14 cellular contexts compared by ENCODE assay signal in genomic region chr7:27834179-27834921, GRCh38.
A peak's percentile ranks its signal among the peaks of the same experiment; 100 is the strongest.
DNase-seq lines count a peak whose midpoint lies in the region; ATAC-seq and TF ChIP-seq lines count a peak whose summit lies in the region.
"Had no signal": no experiment of that assay in that cellular context is flagged by ENCODE, and none has a peak within 500 bp of the region (broad histone marks: within the 10 kb centered on the region; RNA-seq: fewer than 3 reads in every experiment).

No MANE protein-coding gene starts in this region.

- no peak overlapping the region for H3K4me3 Mint-ChIP-seq in GM23338
- H3K4me3 Mint-ChIP-seq in central memory CD8-positive, alpha-beta T cell: no peak overlapping the region
- no peak overlapping the region for H3K4me3 Mint-ChIP-seq in activated CD4-positive, alpha-beta memory T cell treated with anti-CD3 and anti-CD28 coated beads for 36 hours

- CTCF ChIA-PET in activated CD4-positive, alpha-beta memory T cell treated with anti-CD3 and anti-CD28 coated beads for 36 hours (lab: Charles Lee): interaction anchor here (0.6 to 1.5 kb wide), 2 partner anchors 185 to 229 kb away, joined by 4 to 5 read pairs; no protein-coding TSS in a partner anchor

- intact Hi-C loops in gastrocnemius medialis (cut with DNase I; ENCODE audit: low total_unique reads): no loop called here
- intact Hi-C loops in activated CD4-positive, alpha-beta memory T cell treated with anti-CD3 and anti-CD28 coated beads for 36 hours (cut with micrococcal nuclease): no loop called here

- TF ChIP-seq POLR2A in gastrocnemius medialis (IDR thresholded peaks at IDR 0.05): no peak
- TF ChIP-seq POLR2A in GM18505 (IDR thresholded peaks at IDR 0.05; ENCODE audit: borderline replicate concordance, extremely low read depth, insufficient read depth, insufficient read length): no peak

- H3K79me2 ChIP-seq in GM23338 (replicated peaks; ENCODE audit: insufficient read depth): no peaks in the 10 kb centered on the region

- H3K36me3 Mint-ChIP-seq in GM23338 (ENCODE audit: low read depth): no peaks in the 10 kb centered on the region
- H3K36me3 Mint-ChIP-seq in central memory CD8-positive, alpha-beta T cell (ENCODE audit: insufficient read depth): peaks cover 31% of the 10 kb centered on the region
- peaks cover 10% of the 10 kb centered on the region for H3K36me3 Mint-ChIP-seq in activated CD4-positive, alpha-beta memory T cell treated with anti-CD3 and anti-CD28 coated beads for 36 hours

- no peaks in the 10 kb centered on the region for H4K20me1 ChIP-seq in GM23338 (replicated peaks; ENCODE audit: insufficient read depth)

- H3K27ac ChIP-seq in GM23338 (ENCODE audit: low read depth) (no peak overlapping the region), right atrium auricular region (peak overlapping the region; percentile 78), gastrocnemius medialis (peak overlapping the region; percentile 44 to 66 (median 60))
- H3K27ac ChIP-seq: thoracic aorta had no signal

- ATAC-seq in GM23338 (peak; percentile 70), gastrocnemius medialis (peak; percentile 87 to 94), GM18505 (IDR thresholded peaks at IDR 0.05; ENCODE audit: unreplicated experiment) (no peak)
- ATAC-seq in central memory CD8-positive, alpha-beta T cell (replicated peaks; ENCODE audit: extremely low read depth, poor library complexity, severe bottlenecking): no peak

- H3K27me3 ChIP-seq in GM23338 (ENCODE audit: insufficient read depth) (no peaks in the 10 kb centered on the region), right atrium auricular region (no peaks in the 10 kb centered on the region), gastrocnemius medialis (no peaks in the 10 kb centered on the region)

- no peak overlapping the region for H3K27ac Mint-ChIP-seq in GM23338
- peak overlapping the region; percentile 19 for H3K27ac Mint-ChIP-seq in central memory CD8-positive, alpha-beta T cell (ENCODE audit: low read depth)
- H3K27ac Mint-ChIP-seq in activated CD4-positive, alpha-beta memory T cell treated with anti-CD3 and anti-CD28 coated beads for 36 hours: no peak overlapping the region

- H3K36me3 ChIP-seq in GM23338 (ENCODE audit: insufficient read depth) (no peaks in the 10 kb centered on the region), right atrium auricular region (peaks cover 9% of the 10 kb centered on the region), gastrocnemius medialis (no peaks in the 10 kb centered on the region)
- H3K36me3 ChIP-seq: thoracic aorta had no signal

- H3K4me1 ChIP-seq in GM23338 (ENCODE audit: insufficient read depth) (no peaks in the 10 kb centered on the region; the same call in 1 of the 2 replicates), right atrium auricular region (peaks cover 0 to 16% of the 10 kb centered on the region in 2 donors), gastrocnemius medialis (peaks cover 5 to 8% of the 10 kb centered on the region in 2 donors)

- TF ChIP-seq CTCF in GM23338 (conservative IDR thresholded peaks at IDR 0.05; ENCODE audit: low read depth in 2 of 2): no peak
- TF ChIP-seq CTCF in right atrium auricular region (IDR thresholded peaks at IDR 0.05): no peak
- no peak for TF ChIP-seq CTCF in gastrocnemius medialis (IDR thresholded peaks at IDR 0.05 in 4 of 5, conservative IDR thresholded peaks at IDR 0.05 in 1 of 5)

- no peak overlapping the region for H2AFZ ChIP-seq in GM23338

- H3K9me3 Mint-ChIP-seq in GM23338: no peaks in the 10 kb centered on the region
- H3K9me3 Mint-ChIP-seq in central memory CD8-positive, alpha-beta T cell: no peaks in the 10 kb centered on the region
- H3K9me3 Mint-ChIP-seq in activated CD4-positive, alpha-beta memory T cell treated with anti-CD3 and anti-CD28 coated beads for 36 hours: no peaks in the 10 kb centered on the region

- DNase-seq in GM23338 (ENCODE audit: low spot score): peak; percentile 48
- no peak for DNase-seq in central memory CD8-positive, alpha-beta T cell (ENCODE audit: low spot score in 2 of 2)
- no peak for DNase-seq in right atrium auricular region (ENCODE audit: low spot score)
- peak; percentile 25 to 65 for DNase-seq in gastrocnemius medialis
- DNase-seq in stimulated activated CD8-positive, alpha-beta memory T cell treated with anti-CD3 and anti-CD28 coated beads, Interleukin-4, amount 100 ng/mL, for 48 hours: no peak
- no peak for DNase-seq in activated CD4-positive, alpha-beta memory T cell treated with anti-CD3 and anti-CD28 coated beads for 36 hours
- no peak for DNase-seq in NCI-H1694 (lab: John Stamatoyannopoulos, UW)
- DNase-seq: activated CD4-positive, alpha-beta T cell treated with anti-CD3 and anti-CD28 coated beads, Interleukin-2, amount 50 U/mL, for 1 hour; activated naive CD4-positive, alpha-beta T cell treated with anti-CD3 and anti-CD28 coated beads, Interleukin-2, amount 50 U/mL, for 16 hours; activated T-cell treated with anti-CD3 and anti-CD28 coated beads, Interleukin-2, amount 50 U/mL, for 1 hour; GOT3; NCI-H748 treated with DMSO at 0.1 percent for 48 hours had no signal

- in situ Hi-C loops in gastrocnemius medialis (cut with MboI; ENCODE audit: low sequenced_read_pairs in 4 of 4): no loop called here

- POLR2A ChIA-PET in activated CD4-positive, alpha-beta memory T cell treated with anti-CD3 and anti-CD28 coated beads for 36 hours (lab: Charles Lee): interaction anchor here (0.6 kb wide), 1 partner anchor 64 kb away, joined by 3 read pairs; no protein-coding TSS in a partner anchor

- no peak overlapping the region for H3K4me2 ChIP-seq in GM23338

- H3F3A ChIP-seq in GM23338 (replicated peaks; ENCODE audit: low read depth): no peaks in the 10 kb centered on the region

- H3K27me3 Mint-ChIP-seq in GM23338 (ENCODE audit: insufficient read depth, low read depth, poor library complexity): peaks cover 3% of the 10 kb centered on the region
- H3K27me3 Mint-ChIP-seq in central memory CD8-positive, alpha-beta T cell: no peaks in the 10 kb centered on the region
- H3K27me3 Mint-ChIP-seq in activated CD4-positive, alpha-beta memory T cell treated with anti-CD3 and anti-CD28 coated beads for 36 hours: no peaks in the 10 kb centered on the region

- peaks cover 7% of the 10 kb centered on the region for H3K4me1 Mint-ChIP-seq in GM23338
- peaks cover 25% of the 10 kb centered on the region for H3K4me1 Mint-ChIP-seq in central memory CD8-positive, alpha-beta T cell
- peaks cover 2% of the 10 kb centered on the region for H3K4me1 Mint-ChIP-seq in activated CD4-positive, alpha-beta memory T cell treated with anti-CD3 and anti-CD28 coated beads for 36 hours (ENCODE audit: low read depth)

- no peaks in the 10 kb centered on the region; the same call in 1 of the 2 replicates for H3K9me2 ChIP-seq in GM23338 (ENCODE audit: insufficient read depth)

- H3K4me3 ChIP-seq in GM23338 (no peak overlapping the region), right atrium auricular region (no peak overlapping the region), gastrocnemius medialis (no peak overlapping the region)
- H3K4me3 ChIP-seq: thoracic aorta had no signal

- H3K9me3 ChIP-seq in right atrium auricular region: no peaks in the 10 kb centered on the region
- no peaks in the 10 kb centered on the region for H3K9me3 ChIP-seq in gastrocnemius medialis
- H3K9me3 ChIP-seq: thoracic aorta had no signal

TF ChIP-seq in GM23338, 12 proteins besides CTCF, POLR2A, EP300 and RAD21 (continues in another document):
- TF ChIP-seq JUNB (IDR thresholded peaks at IDR 0.05; ENCODE audit: unreplicated experiment): no peak
- TF ChIP-seq ETS1 (IDR thresholded peaks at IDR 0.05): no peak
- TF ChIP-seq ZNF114 (CRISPR knock-in tag; IDR thresholded peaks at IDR 0.05): no peak
- TF ChIP-seq POLR2AphosphoS5 (IDR thresholded peaks at IDR 0.05; ENCODE audit: low read depth): no peak

Comparison
In these comparisons a context has a peak if more than half of its experiments do, and no peak if none do; other contexts are left out.
1. ATAC-seq: peak in GM23338 (single experiment) and gastrocnemius medialis (2 of 2); none in central memory CD8-positive, alpha-beta T cell (single experiment) and GM18505 (single experiment).
2. DNase-seq: peak in GM23338 (single experiment) and gastrocnemius medialis (2 of 2); none in central memory CD8-positive, alpha-beta T cell (0 of 2), right atrium auricular region (single experiment), stimulated activated CD8-positive, alpha-beta memory T cell treated with anti-CD3 and anti-CD28 coated beads, Interleukin-4, amount 100 ng/mL, for 48 hours (single experiment), activated CD4-positive, alpha-beta memory T cell treated with anti-CD3 and anti-CD28 coated beads for 36 hours (single experiment) and NCI-H1694 (single experiment).